ENCODE assay signal across 1 cellular context in the genomic region with DNA sequence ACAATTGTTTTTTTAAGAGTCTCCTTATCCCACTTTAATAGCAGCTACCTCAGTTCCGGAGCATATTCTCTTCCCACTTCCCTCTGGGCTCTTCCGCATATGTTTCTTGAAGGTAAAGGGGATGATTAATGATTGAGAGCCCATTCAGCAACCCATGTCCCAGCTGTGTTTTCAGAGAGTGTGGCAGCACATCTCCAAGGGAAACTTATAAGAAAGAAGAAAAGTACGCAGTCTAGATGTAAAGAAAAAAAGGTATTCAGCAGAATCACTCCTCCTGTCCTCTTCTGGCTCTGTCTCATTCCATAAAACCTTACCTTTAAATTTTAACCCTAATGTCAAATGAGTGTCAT.
TF ChIP-seq lines count a peak whose summit lies in the region.

No MANE protein-coding gene starts in this region.

TF ChIP-seq in WTC11, 78 proteins besides CTCF, POLR2A, EP300 and RAD21 (continued from another document):
- TF ChIP-seq, protein P1, sequence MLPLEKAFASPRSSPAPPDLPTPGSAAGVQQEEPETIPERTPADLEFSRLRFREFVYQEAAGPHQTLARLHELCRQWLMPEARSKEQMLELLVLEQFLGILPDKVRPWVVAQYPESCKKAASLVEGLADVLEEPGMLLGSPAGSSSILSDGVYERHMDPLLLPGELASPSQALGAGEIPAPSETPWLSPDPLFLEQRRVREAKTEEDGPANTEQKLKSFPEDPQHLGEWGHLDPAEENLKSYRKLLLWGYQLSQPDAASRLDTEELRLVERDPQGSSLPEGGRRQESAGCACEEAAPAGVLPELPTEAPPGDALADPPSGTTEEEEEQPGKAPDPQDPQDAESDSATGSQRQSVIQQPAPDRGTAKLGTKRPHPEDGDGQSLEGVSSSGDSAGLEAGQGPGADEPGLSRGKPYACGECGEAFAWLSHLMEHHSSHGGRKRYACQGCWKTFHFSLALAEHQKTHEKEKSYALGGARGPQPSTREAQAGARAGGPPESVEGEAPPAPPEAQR (CRISPR knock-in tag; IDR thresholded peaks at IDR 0.05) = no peak
- no peak for TF ChIP-seq NR2C2 (CRISPR knock-in tag; IDR thresholded peaks at IDR 0.05)
